12 cellular contexts compared by ENCODE assay signal in the genomic region with DNA sequence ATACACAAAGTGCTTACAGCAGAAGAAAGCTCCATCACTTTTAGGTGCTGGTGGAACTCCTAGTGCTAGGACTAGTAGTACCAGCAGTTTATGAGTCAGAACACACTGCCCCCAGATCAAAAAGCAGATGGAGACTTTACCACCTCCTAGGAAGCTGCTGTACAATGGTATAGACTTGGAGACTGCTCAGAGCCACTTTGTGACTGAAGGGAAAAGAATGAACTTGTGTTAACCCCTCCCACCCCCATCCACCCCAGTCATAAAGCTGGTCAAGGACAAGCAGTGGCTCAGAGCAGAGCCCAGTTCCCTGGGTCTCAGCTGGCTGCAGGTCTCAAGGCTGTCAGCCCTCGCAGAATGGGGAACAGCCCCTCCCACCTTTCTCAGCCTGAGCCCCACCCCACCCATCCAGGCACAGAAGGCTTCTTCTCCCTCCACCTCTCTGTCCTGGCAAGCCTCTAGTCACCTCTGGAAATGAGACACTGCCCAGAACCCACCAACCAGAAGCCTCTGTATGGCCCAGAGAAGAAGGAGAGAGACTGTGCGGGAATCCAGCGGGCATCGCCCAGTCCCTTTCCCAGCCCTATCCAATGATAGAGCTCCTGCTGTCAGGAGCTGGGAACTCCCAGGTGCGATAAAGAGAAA. TPM values are rescaled to one million over a fixed set of nuclear protein-coding genes. Genes with fewer than 3 reads are reported as not detected.
A peak's percentile ranks its signal among the peaks of the same experiment; 100 is the strongest.
DNase-seq lines count a peak whose midpoint lies in the region; ATAC-seq and TF ChIP-seq lines count a peak whose summit lies in the region.
"Had no signal": no experiment of that assay in that cellular context is flagged by ENCODE, and none has a peak within 500 bp of the region (broad histone marks: within the 10 kb centered on the region; RNA-seq: fewer than 3 reads in every experiment).

No MANE protein-coding gene starts in this region.

- peaks cover 29% of the 10 kb centered on the region for H3K4me1 Mint-ChIP-seq in stimulated activated naive CD8-positive, alpha-beta T cell treated with anti-CD3 and anti-CD28 coated beads, Interleukin-15, amount 100 ng/mL, for 72 hours

- no peaks in the 10 kb centered on the region for H3K27me3 ChIP-seq in left lung

- no peak overlapping the region for H3K4me3 Mint-ChIP-seq in stimulated activated naive CD8-positive, alpha-beta T cell treated with anti-CD3 and anti-CD28 coated beads, Interleukin-15, amount 100 ng/mL, for 72 hours

- no peak for TF ChIP-seq CTCF in left lung (IDR thresholded peaks at IDR 0.05)

- no peak overlapping the region for H3K27ac Mint-ChIP-seq in stimulated activated naive CD8-positive, alpha-beta T cell treated with anti-CD3 and anti-CD28 coated beads, Interleukin-15, amount 100 ng/mL, for 72 hours

- no peak overlapping the region for H3K4me3 ChIP-seq in left lung

- peak overlapping the region; percentile 11 to 19 for H3K27ac ChIP-seq in left lung
- H3K27ac ChIP-seq: WERI-Rb-1 had no signal

- peaks cover 41 to 78% of the 10 kb centered on the region in 2 donors for H3K4me1 ChIP-seq in left lung

- no peak for DNase-seq in stimulated activated naive CD8-positive, alpha-beta T cell treated with anti-CD3 and anti-CD28 coated beads, Interleukin-15, Interleukin-2, amounts not matched to agents 100 U/mL and 50 U/mL, for 24 hours
- DNase-seq in stimulated activated naive CD8-positive, alpha-beta T cell treated with anti-CD3 and anti-CD28 coated beads, Interleukin-15, amount 100 ng/mL, for 72 hours = no peak
- DNase-seq in astrocyte of the hippocampus (ENCODE audit: low read depth, low spot score) (peak; percentile 71), left lung (no peak), KG1 (lab: John Stamatoyannopoulos, UW) (no peak), left ventricle myocardium superior (no peak)
- DNase-seq: amniotic stem cell; NCI-H2029 treated with DMSO at 0.1 percent for 48 hours; stimulated activated naive CD4-positive, alpha-beta T cell; WERI-Rb-1 had no signal

- intact Hi-C loops in left lung (cut with DNase I) = no loop called here
- intact Hi-C loops in left ventricle myocardium superior (cut with micrococcal nuclease) = no loop called here

- peak; percentile 65 for ATAC-seq in stimulated activated naive CD8-positive, alpha-beta T cell treated with anti-CD3 and anti-CD28 coated beads, Interleukin-15, Interleukin-2, amounts not matched to agents 100 U/mL and 50 U/mL, for 24 hours
- ATAC-seq in stimulated activated naive CD8-positive, alpha-beta T cell treated with anti-CD3 and anti-CD28 coated beads, Interleukin-15, amount 100 ng/mL, for 72 hours = no peak
- ATAC-seq in left lung = no peak
- ATAC-seq in HG02970 (IDR thresholded peaks at IDR 0.05; ENCODE audit: low FRiP score, unreplicated experiment) = no peak
- ATAC-seq in left ventricle myocardium superior = no peak
- no peak for ATAC-seq in HG02973 (IDR thresholded peaks at IDR 0.05; ENCODE audit: unreplicated experiment)

- no peaks in the 10 kb centered on the region for H3K27me3 Mint-ChIP-seq in stimulated activated naive CD8-positive, alpha-beta T cell treated with anti-CD3 and anti-CD28 coated beads, Interleukin-15, amount 100 ng/mL, for 72 hours

- H3K9me3 Mint-ChIP-seq in stimulated activated naive CD8-positive, alpha-beta T cell treated with anti-CD3 and anti-CD28 coated beads, Interleukin-15, amount 100 ng/mL, for 72 hours = no peaks in the 10 kb centered on the region

- H3K36me3 ChIP-seq in left lung = no peaks in the 10 kb centered on the region
- H3K36me3 ChIP-seq: WERI-Rb-1 had no signal

- H3K9me3 ChIP-seq in left lung = no peaks in the 10 kb centered on the region

RNA-seq across cellular contexts. Expression of gene PACSIN2, which starts 23.8 kb away (rescaled TPM):
- 100 to 1,000 TPM; 119 to 149 TPM for total RNA-seq in left lung
- 63.8 TPM for total RNA-seq in left ventricle myocardium superior
